In genomic region chr16:82542714-82543113, GRCh38 we compare ENCODE assay signal across 24 cellular contexts.
DNase-seq lines count a peak whose midpoint lies in the region; ATAC-seq and TF ChIP-seq lines count a peak whose summit lies in the region.
"Had no signal": no experiment of that assay in that cellular context is flagged by ENCODE, and none has a peak within 500 bp of the region (broad histone marks: within the 10 kb centered on the region; RNA-seq: fewer than 3 reads in every experiment).

No MANE protein-coding gene starts in this region.

- H3K4me1 ChIP-seq in neural progenitor cell (peaks cover 19% of the 10 kb centered on the region), suprapubic skin (no peaks in the 10 kb centered on the region)
- H3K4me1 ChIP-seq: BE2C had no signal

- no peak for ATAC-seq in GM18861 (IDR thresholded peaks at IDR 0.05; ENCODE audit: unreplicated experiment)
- ATAC-seq: GM12878 had no signal

- no peaks in the 10 kb centered on the region for H3F3A ChIP-seq in neural progenitor cell (ENCODE audit: low read depth)

- H3K27ac Mint-ChIP-seq in neural progenitor cell = no peak overlapping the region
- H3K27ac Mint-ChIP-seq: CD14-positive monocyte; CD4-positive, alpha-beta memory T cell; CD4-positive, CD25-positive, alpha-beta regulatory T cell had no signal

- no peak overlapping the region for H3K4me3 Mint-ChIP-seq in neural progenitor cell
- H3K4me3 Mint-ChIP-seq: CD14-positive monocyte; CD4-positive, alpha-beta memory T cell; CD4-positive, CD25-positive, alpha-beta regulatory T cell; CD8-positive, alpha-beta memory T cell had no signal

- no peak overlapping the region for H3K27ac ChIP-seq in neural progenitor cell
- no peak overlapping the region for H3K27ac ChIP-seq in suprapubic skin
- H3K27ac ChIP-seq: BLaER1 had no signal

- peak; percentile 50 for DNase-seq in NCI-H526 treated with DMSO at 0.1 percent for 48 hours (lab: John Stamatoyannopoulos, UW)
- no peak for DNase-seq in NCI-H526 (lab: John Stamatoyannopoulos, UW)
- peak; percentile 75 for DNase-seq in LNCaP clone FGC (ENCODE audit: low read depth)
- DNase-seq in neural progenitor cell (ENCODE audit: low spot score) = no peak
- no peak for DNase-seq in suprapubic skin (ENCODE audit: low spot score in 2 of 2)
- no peak for DNase-seq in NCI-H524 treated with DMSO at 0.1 percent for 48 hours (lab: John Stamatoyannopoulos, UW)
- DNase-seq: 8988T; ACHN; BE2C; C1 segment of cervical spinal cord; CD4-positive, alpha-beta memory T cell; CD4-positive, CD25-positive, alpha-beta regulatory T cell; CD8-positive, alpha-beta memory T cell; COR-L47; DMS 273 treated with DMSO at 0.1 percent for 48 hours; DMS153; DMS79; DND-41; EL; GDM1 had no signal

- peaks cover 54% of the 10 kb centered on the region for H3K4me1 Mint-ChIP-seq in neural progenitor cell
- H3K4me1 Mint-ChIP-seq: CD14-positive monocyte; CD4-positive, alpha-beta memory T cell; CD4-positive, CD25-positive, alpha-beta regulatory T cell; CD8-positive, alpha-beta memory T cell had no signal

- peaks cover 5% of the 10 kb centered on the region for H3K9me3 Mint-ChIP-seq in neural progenitor cell

- no peak for TF ChIP-seq CTCF in LNCaP clone FGC (IDR thresholded peaks at IDR 0.05; ENCODE audit: control insufficient read depth, extremely low read depth, insufficient read depth)
- TF ChIP-seq CTCF in neural progenitor cell (IDR thresholded peaks at IDR 0.05) = no peak
- no peak for TF ChIP-seq CTCF in suprapubic skin (IDR thresholded peaks at IDR 0.05)

- peaks cover 3% of the 10 kb centered on the region for H3K27me3 ChIP-seq in neural progenitor cell
- H3K27me3 ChIP-seq in suprapubic skin = peaks cover 15% of the 10 kb centered on the region
- H3K27me3 ChIP-seq: BE2C, BLaER1 had no signal

- peaks cover 2% of the 10 kb centered on the region for H3K36me3 Mint-ChIP-seq in neural progenitor cell
- H3K36me3 Mint-ChIP-seq: CD14-positive monocyte; CD4-positive, alpha-beta memory T cell; CD4-positive, CD25-positive, alpha-beta regulatory T cell; CD8-positive, alpha-beta memory T cell had no signal

- WGBS in suprapubic skin = 71% methylated on average over 1 of the region's 1 CpG

- H3K9ac ChIP-seq in neural progenitor cell = no peak overlapping the region
- H3K9ac ChIP-seq: BLaER1 had no signal

- no peak for TF ChIP-seq EP300 in suprapubic skin (IDR thresholded peaks at IDR 0.05)

- TF ChIP-seq POLR2A in suprapubic skin (IDR thresholded peaks at IDR 0.05) = no peak

- H2AFZ ChIP-seq in neural progenitor cell (replicated peaks) = no peak overlapping the region

- H3K4me3 ChIP-seq in LNCaP clone FGC (ENCODE audit: low read depth, low read length) (no peak overlapping the region), neural progenitor cell (no peak overlapping the region), suprapubic skin (no peak overlapping the region)
- H3K4me3 ChIP-seq: BLaER1, GM12878 had no signal

- H3K36me3 ChIP-seq in neural progenitor cell (no peaks in the 10 kb centered on the region), suprapubic skin (no peaks in the 10 kb centered on the region)
- H3K36me3 ChIP-seq: BE2C, BLaER1 had no signal

- H3K27me3 Mint-ChIP-seq in neural progenitor cell (ENCODE audit: insufficient read depth, low read depth) = peaks cover 9% of the 10 kb centered on the region
- H3K27me3 Mint-ChIP-seq: CD4-positive, CD25-positive, alpha-beta regulatory T cell had no signal

- H3K9me3 ChIP-seq in neural progenitor cell (ENCODE audit: low read depth) (no peaks in the 10 kb centered on the region), suprapubic skin (no peaks in the 10 kb centered on the region)
- H3K9me3 ChIP-seq: BE2C, BLaER1 had no signal

- no peaks in the 10 kb centered on the region for H4K20me1 ChIP-seq in neural progenitor cell (ENCODE audit: low read depth)
- H4K20me1 ChIP-seq: BLaER1 had no signal

- no peaks in the 10 kb centered on the region for H3K79me2 ChIP-seq in neural progenitor cell (ENCODE audit: low read depth)

- peak overlapping the region; percentile 18 for H3K4me2 ChIP-seq in neural progenitor cell
- H3K4me2 ChIP-seq: BLaER1 had no signal

Comparison
In these comparisons a context has a peak if more than half of its experiments do, and no peak if none do; other contexts are left out.
1. DNase-seq: peak in NCI-H526 treated with DMSO at 0.1 percent for 48 hours (single experiment) and LNCaP clone FGC (single experiment); none in NCI-H526 (0 of 2), neural progenitor cell (single experiment), suprapubic skin (0 of 2) and NCI-H524 treated with DMSO at 0.1 percent for 48 hours (single experiment).